ENCODE assay signal across 16 cellular contexts in the genomic region with DNA sequence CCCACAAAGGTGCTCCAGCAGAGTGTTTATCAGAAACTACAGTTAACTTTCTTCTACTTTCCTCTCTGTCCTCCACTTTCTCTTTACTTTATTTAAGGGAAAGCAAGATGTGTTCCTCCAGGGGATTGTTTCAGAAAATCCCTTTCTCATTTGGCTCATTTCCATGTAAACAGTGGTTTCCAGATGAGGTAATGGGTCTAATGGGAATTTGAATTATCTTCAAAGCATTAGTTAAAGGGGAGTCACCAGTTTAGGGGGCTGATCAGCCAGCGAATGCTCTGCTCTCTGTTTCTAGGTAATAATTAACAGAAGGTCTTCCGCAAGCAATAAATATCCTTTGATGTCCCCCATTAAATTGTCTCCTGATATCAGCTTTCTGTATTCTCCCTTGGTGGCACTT. TPM values are rescaled to one million over a fixed set of nuclear protein-coding genes. Genes with fewer than 3 reads are reported as not detected.
DNase-seq lines count a peak whose midpoint lies in the region; ATAC-seq and TF ChIP-seq lines count a peak whose summit lies in the region.
"Had no signal": no experiment of that assay in that cellular context is flagged by ENCODE, and none has a peak within 500 bp of the region (broad histone marks: within the 10 kb centered on the region; RNA-seq: fewer than 3 reads in every experiment).

No MANE protein-coding gene starts in this region.

- no peak overlapping the region for H3K27ac Mint-ChIP-seq in GM23338
- peak overlapping the region; percentile 66 to 94 (median 76) for H3K27ac Mint-ChIP-seq in nephron
- H3K27ac Mint-ChIP-seq: CD8-positive, alpha-beta T cell had no signal

- peaks cover 12% of the 10 kb centered on the region; the same call in 2 of the 3 replicates for H3K4me1 Mint-ChIP-seq in GM23338
- peaks cover 11% of the 10 kb centered on the region for H3K4me1 Mint-ChIP-seq in nephron

- no peaks in the 10 kb centered on the region for H3K9me3 ChIP-seq in mucosa of descending colon
- H3K9me3 ChIP-seq: BE2C, Peyer's patch had no signal

- H3K36me3 Mint-ChIP-seq in GM23338 (ENCODE audit: low read depth), result peaks cover 5% of the 10 kb centered on the region; the same call in 1 of the 3 replicates
- peaks cover 4% of the 10 kb centered on the region for H3K36me3 Mint-ChIP-seq in nephron (ENCODE audit: low read depth)
- H3K36me3 Mint-ChIP-seq: CD8-positive, alpha-beta T cell had no signal

- no peak overlapping the region for H3K4me3 ChIP-seq in GM23338
- no peak overlapping the region for H3K4me3 ChIP-seq in fibroblast of villous mesenchyme (ENCODE audit: low read depth, low read length)
- H3K4me3 ChIP-seq in mucosa of descending colon, result no peak overlapping the region
- H3K4me3 ChIP-seq: Peyer's patch had no signal

- H3K79me2 ChIP-seq in GM23338 (replicated peaks; ENCODE audit: insufficient read depth), result no peaks in the 10 kb centered on the region

- H3K4me1 ChIP-seq in GM23338 (ENCODE audit: insufficient read depth), result 0 out of 2 replicates have a peak, but pooled peaks cover 4% of the 10 kb centered on the region
- no peaks in the 10 kb centered on the region for H3K4me1 ChIP-seq in mucosa of descending colon (ENCODE audit: low read depth)
- H3K4me1 ChIP-seq: BE2C, Peyer's patch had no signal

- H3F3A ChIP-seq in GM23338 (replicated peaks; ENCODE audit: low read depth), result no peaks in the 10 kb centered on the region

- no peak overlapping the region for H3K4me2 ChIP-seq in GM23338

- H3K4me3 Mint-ChIP-seq in GM23338 (no peak overlapping the region), nephron (peak overlapping the region in 1 of 3 experiments; percentile 33)
- H3K4me3 Mint-ChIP-seq: CD8-positive, alpha-beta T cell had no signal

- H3K27me3 Mint-ChIP-seq in GM23338 (ENCODE audit: insufficient read depth, low read depth, poor library complexity), result peaks cover 2% of the 10 kb centered on the region
- H3K27me3 Mint-ChIP-seq in nephron (ENCODE audit: low read depth), result no peaks in the 10 kb centered on the region

- intact Hi-C loops in mucosa of descending colon (cut with DNase I, micrococcal nuclease), result no loop called here

- H3K9me3 Mint-ChIP-seq in GM23338 (peaks cover 7% of the 10 kb centered on the region; the same call in 2 of the 3 replicates), nephron (peaks cover 4% of the 10 kb centered on the region)
- H3K9me3 Mint-ChIP-seq: CD8-positive, alpha-beta T cell had no signal

- DNase-seq in GM23338 (ENCODE audit: low spot score) (no peak), RPMI7951 (ENCODE audit: low read depth) (peak; percentile 18), fibroblast of villous mesenchyme (ENCODE audit: low read depth) (peak; percentile 61), mucosa of descending colon (no peak), cortex of kidney (lab: John Stamatoyannopoulos, UW) (no peak), NCI-H2029 treated with DMSO at 0.1 percent for 48 hours (lab: John Stamatoyannopoulos, UW) (no peak)
- DNase-seq: BE2C; CD8-positive, alpha-beta T cell; DND-41; KBM-7; NCI-H1048; NCI-H146; NCI-H2107; Peyer's patch had no signal

- no peaks in the 10 kb centered on the region for H3K27me3 ChIP-seq in GM23338 (ENCODE audit: insufficient read depth)
- H3K27me3 ChIP-seq: BE2C, Peyer's patch had no signal

- no peaks in the 10 kb centered on the region for H3K9me2 ChIP-seq in GM23338 (ENCODE audit: insufficient read depth)

- ATAC-seq in GM23338 (no peak), mucosa of descending colon (no peak)
- ATAC-seq: CD8-positive, alpha-beta T cell had no signal

- TF ChIP-seq CTCF in GM23338 (conservative IDR thresholded peaks at IDR 0.05; ENCODE audit: low read depth in 2 of 2) (no peak), fibroblast of villous mesenchyme (IDR thresholded peaks at IDR 0.05; ENCODE audit: insufficient read depth, low read depth, low read length) (no peak), nephron (IDR thresholded peaks at IDR 0.05; ENCODE audit: unreplicated experiment in 3 of 3) (no peak), mucosa of descending colon (IDR thresholded peaks at IDR 0.05) (no peak)

- H3K36me3 ChIP-seq in GM23338 (ENCODE audit: insufficient read depth) (no peaks in the 10 kb centered on the region), mucosa of descending colon (ENCODE audit: low read depth) (no peaks in the 10 kb centered on the region)
- H3K36me3 ChIP-seq: BE2C, Peyer's patch had no signal

- H4K20me1 ChIP-seq in GM23338 (replicated peaks; ENCODE audit: insufficient read depth), result no peaks in the 10 kb centered on the region

- H3K27ac ChIP-seq in GM23338 (ENCODE audit: low read depth), result no peak overlapping the region
- H3K27ac ChIP-seq: HL-60, Peyer's patch had no signal

- H2AFZ ChIP-seq in GM23338, result peak overlapping the region; percentile 63

TF ChIP-seq in GM23338, 12 proteins besides CTCF, POLR2A, EP300 and RAD21 (continues in another document):
- TF ChIP-seq ZNF331 (CRISPR knock-in tag; IDR thresholded peaks at IDR 0.05; ENCODE audit: low read depth) (no peak), STAT1 (IDR thresholded peaks at IDR 0.05; ENCODE audit: unreplicated experiment) (no peak), NANOG (IDR thresholded peaks at IDR 0.05; ENCODE audit: borderline replicate concordance) (no peak)
- TF ChIP-seq, protein P1, sequence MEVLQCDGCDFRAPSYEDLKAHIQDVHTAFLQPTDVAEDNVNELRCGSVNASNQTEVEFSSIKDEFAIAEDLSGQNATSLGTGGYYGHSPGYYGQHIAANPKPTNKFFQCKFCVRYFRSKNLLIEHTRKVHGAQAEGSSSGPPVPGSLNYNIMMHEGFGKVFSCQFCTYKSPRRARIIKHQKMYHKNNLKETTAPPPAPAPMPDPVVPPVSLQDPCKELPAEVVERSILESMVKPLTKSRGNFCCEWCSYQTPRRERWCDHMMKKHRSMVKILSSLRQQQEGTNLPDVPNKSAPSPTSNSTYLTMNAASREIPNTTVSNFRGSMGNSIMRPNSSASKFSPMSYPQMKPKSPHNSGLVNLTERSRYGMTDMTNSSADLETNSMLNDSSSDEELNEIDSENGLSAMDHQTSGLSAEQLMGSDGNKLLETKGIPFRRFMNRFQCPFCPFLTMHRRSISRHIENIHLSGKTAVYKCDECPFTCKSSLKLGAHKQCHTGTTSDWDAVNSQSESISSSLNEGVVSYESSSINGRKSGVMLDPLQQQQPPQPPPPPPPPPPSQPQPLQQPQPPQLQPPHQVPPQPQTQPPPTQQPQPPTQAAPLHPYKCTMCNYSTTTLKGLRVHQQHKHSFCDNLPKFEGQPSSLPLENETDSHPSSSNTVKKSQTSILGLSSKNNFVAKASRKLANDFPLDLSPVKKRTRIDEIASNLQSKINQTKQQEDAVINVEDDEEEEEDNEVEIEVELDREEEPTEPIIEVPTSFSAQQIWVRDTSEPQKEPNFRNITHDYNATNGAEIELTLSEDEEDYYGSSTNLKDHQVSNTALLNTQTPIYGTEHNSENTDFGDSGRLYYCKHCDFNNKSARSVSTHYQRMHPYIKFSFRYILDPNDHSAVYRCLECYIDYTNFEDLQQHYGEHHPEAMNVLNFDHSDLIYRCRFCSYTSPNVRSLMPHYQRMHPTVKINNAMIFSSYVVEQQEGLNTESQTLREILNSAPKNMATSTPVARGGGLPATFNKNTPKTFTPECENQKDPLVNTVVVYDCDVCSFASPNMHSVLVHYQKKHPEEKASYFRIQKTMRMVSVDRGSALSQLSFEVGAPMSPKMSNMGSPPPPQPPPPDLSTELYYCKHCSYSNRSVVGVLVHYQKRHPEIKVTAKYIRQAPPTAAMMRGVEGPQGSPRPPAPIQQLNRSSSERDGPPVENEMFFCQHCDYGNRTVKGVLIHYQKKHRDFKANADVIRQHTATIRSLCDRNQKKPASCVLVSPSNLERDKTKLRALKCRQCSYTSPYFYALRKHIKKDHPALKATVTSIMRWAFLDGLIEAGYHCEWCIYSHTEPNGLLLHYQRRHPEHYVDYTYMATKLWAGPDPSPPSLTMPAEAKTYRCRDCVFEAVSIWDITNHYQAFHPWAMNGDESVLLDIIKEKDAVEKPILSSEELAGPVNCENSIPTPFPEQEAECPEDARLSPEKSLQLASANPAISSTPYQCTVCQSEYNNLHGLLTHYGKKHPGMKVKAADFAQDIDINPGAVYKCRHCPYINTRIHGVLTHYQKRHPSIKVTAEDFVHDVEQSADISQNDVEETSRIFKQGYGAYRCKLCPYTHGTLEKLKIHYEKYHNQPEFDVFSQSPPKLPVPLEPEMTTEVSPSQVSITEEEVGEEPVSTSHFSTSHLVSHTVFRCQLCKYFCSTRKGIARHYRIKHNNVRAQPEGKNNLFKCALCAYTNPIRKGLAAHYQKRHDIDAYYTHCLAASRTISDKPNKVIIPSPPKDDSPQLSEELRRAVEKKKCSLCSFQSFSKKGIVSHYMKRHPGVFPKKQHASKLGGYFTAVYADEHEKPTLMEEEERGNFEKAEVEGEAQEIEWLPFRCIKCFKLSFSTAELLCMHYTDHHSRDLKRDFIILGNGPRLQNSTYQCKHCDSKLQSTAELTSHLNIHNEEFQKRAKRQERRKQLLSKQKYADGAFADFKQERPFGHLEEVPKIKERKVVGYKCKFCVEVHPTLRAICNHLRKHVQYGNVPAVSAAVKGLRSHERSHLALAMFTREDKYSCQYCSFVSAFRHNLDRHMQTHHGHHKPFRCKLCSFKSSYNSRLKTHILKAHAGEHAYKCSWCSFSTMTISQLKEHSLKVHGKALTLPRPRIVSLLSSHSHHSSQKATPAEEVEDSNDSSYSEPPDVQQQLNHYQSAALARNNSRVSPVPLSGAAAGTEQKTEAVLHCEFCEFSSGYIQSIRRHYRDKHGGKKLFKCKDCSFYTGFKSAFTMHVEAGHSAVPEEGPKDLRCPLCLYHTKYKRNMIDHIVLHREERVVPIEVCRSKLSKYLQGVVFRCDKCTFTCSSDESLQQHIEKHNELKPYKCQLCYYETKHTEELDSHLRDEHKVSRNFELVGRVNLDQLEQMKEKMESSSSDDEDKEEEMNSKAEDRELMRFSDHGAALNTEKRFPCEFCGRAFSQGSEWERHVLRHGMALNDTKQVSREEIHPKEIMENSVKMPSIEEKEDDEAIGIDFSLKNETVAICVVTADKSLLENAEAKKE (CRISPR knock-in tag; IDR thresholded peaks at IDR 0.05), result no peak

RNA-seq across cellular contexts. Expression of a gene that starts 30.4 kb away (rescaled TPM):
- total RNA-seq in GM23338 (2014; rRNA removed; shearing (Covaris generic)), result 58.3 and 62.8 TPM in 2 replicates
- 30.0 and 33.6 TPM in 2 replicates for polyA plus RNA-seq in GM23338 (2016; fragmentation: Nextera tagmentation; extraction: Ambion mirVana)
- total RNA-seq in RPMI7951 (2014; rRNA removed; shearing (Covaris generic)), result 51.8 and 59.1 TPM in 2 replicates
- total RNA-seq in fibroblast of villous mesenchyme, result 57.7 and 60.9 TPM in 2 replicates
- 10 to 100 TPM; 18.4 to 41.2 (median 22.9) TPM for total RNA-seq in mucosa of descending colon

RNA-seq across cellular contexts. Expression of a gene that starts 41.5 kb away (rescaled TPM):
- total RNA-seq in GM23338 (2014; rRNA removed; shearing (Covaris generic)), result 0.58 and 1.3 TPM in 2 replicates
- 3.3 and 3.8 TPM in 2 replicates for polyA plus RNA-seq in GM23338 (2016; fragmentation: Nextera tagmentation; extraction: Ambion mirVana)
- total RNA-seq in RPMI7951 (2014; rRNA removed; shearing (Covaris generic)), result 0.88 and 1.3 TPM in 2 replicates
- total RNA-seq in fibroblast of villous mesenchyme, result 1.3 and 2.2 TPM in 2 replicates
- total RNA-seq in mucosa of descending colon, result 1 to 10 TPM; 2.1 to 2.7 (median 2.4) TPM

RNA-seq across cellular contexts. Expression of a gene that starts 55.1 kb away (rescaled TPM):
- 31.4 and 36.2 TPM in 2 replicates for total RNA-seq in GM23338 (2014; rRNA removed; shearing (Covaris generic))
- polyA plus RNA-seq in GM23338 (2016; fragmentation: Nextera tagmentation; extraction: Ambion mirVana), result 12.6 and 16.1 TPM in 2 replicates
- 54.7 and 76.3 TPM in 2 replicates for total RNA-seq in RPMI7951 (2014; rRNA removed; shearing (Covaris generic))
- total RNA-seq in fibroblast of villous mesenchyme, result 52.5 and 70.4 TPM in 2 replicates
- total RNA-seq in mucosa of descending colon, result 10 to 100 TPM; 55.2 to 68.4 (median 61.8) TPM

Comparison
In these comparisons a context has a peak if more than half of its experiments do, and no peak if none do; other contexts are left out.
1. DNase-seq: peak in RPMI7951 (single experiment) and fibroblast of villous mesenchyme (single experiment); none in GM23338 (single experiment), mucosa of descending colon (0 of 3), cortex of kidney (single experiment) and NCI-H2029 treated with DMSO at 0.1 percent for 48 hours (single experiment).